2 cellular contexts compared by ENCODE assay signal in the genomic region with DNA sequence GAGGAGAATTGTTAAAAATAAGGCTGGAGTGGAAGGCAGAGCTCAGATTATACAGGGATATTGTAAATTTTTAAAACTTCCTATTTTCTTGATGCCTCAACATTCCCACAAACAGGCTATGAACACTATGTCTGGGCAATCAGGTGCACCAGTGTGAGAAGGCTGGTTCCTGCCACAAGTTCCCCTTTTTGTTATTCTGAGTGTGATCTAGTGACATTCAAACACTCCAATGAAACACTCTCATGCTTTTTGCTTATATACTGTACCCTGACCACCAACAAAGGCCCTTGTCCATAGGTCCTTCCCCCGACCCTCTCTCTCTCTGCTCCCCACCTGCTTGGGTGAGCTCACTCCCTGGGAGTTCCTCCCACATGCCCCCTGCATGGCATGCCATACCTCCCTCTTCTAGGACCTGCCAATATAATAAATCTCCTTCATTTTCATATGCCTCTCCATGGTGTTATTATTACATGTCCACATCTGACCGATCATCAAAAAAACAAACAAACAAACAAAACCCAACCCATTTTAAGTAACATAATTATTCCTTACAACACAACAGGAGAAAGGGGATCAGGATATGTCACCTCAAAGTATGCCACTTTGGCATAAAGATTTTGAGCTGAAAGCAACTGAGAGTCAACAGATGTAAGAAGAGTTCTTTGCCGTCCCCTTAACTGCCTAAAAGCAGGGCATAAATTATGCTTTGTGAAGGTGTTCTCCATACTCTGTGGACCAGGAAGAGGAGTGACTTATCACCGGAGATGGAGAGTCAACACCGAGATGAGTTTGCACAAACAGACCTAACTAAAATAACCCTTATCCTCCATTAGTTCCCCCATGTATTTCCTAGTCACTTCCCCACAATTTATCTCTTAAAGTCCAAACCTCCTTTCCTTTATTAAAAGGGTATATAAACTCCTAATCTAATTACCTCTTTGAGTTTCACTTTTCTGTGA.
A peak's percentile ranks its signal among the peaks of the same experiment; 100 is the strongest.
TF ChIP-seq lines count a peak whose summit lies in the region.

No MANE protein-coding gene starts in this region.

TF ChIP-seq in GM12891, 5 proteins besides CTCF, POLR2A, EP300 and RAD21:
- no peak for TF ChIP-seq POU2F2 (IDR thresholded peaks at IDR 0.05; ENCODE audit: low read depth, low read length)
- no peak for TF ChIP-seq POLR2AphosphoS5 (IDR thresholded peaks at IDR 0.05; ENCODE audit: low read depth, low read length)
- no peak for TF ChIP-seq SPI1 (IDR thresholded peaks at IDR 0.05; ENCODE audit: low read depth, low read length)
- no peak for TF ChIP-seq PAX5 (IDR thresholded peaks at IDR 0.05; ENCODE audit: insufficient read depth, low read length, severe bottlenecking)
- no peak for TF ChIP-seq TAF1 (IDR thresholded peaks at IDR 0.05; ENCODE audit: low read depth, low read length)

TF ChIP-seq in K562, 482 proteins besides CTCF, POLR2A, EP300 and RAD21 (continues in another document):
- TF ChIP-seq CBX2 (IDR thresholded peaks at IDR 0.05; ENCODE audit: insufficient read depth, low read length, poor library complexity, severe bottlenecking) (no peak), ETV1 (tag; conservative IDR thresholded peaks at IDR 0.05; ENCODE audit: low read depth) (peak; percentile 80), MAFG (tag; conservative IDR thresholded peaks at IDR 0.05) (0 out of 2 replicates have a peak, but pooled peaks have one; percentile 36), SRF (CRISPR knock-in tag; IDR thresholded peaks at IDR 0.05) (no peak), ZNF274 (IDR thresholded peaks at IDR 0.05; ENCODE audit: borderline replicate concordance, low read depth, low read length) (no peak), ZNF316 (IDR thresholded peaks at IDR 0.05) (peak; percentile 32; the same call in 1 of the 2 replicates), EP400 (IDR thresholded peaks at IDR 0.05) (no peak), FOXA1 (IDR thresholded peaks at IDR 0.05; ENCODE audit: borderline replicate concordance) (no peak), RUNX1 (IDR thresholded peaks at IDR 0.05; ENCODE audit: low read depth) (no peak), ZNF143 (CRISPR knock-in tag; IDR thresholded peaks at IDR 0.05) (no peak), CHD1 (IDR thresholded peaks at IDR 0.05; ENCODE audit: low read length) (no peak), MAFK (IDR thresholded peaks at IDR 0.05; ENCODE audit: low read length) (peak; percentile 14; the same call in 1 of the 2 replicates), OTX1 (CRISPR knock-in tag; IDR thresholded peaks at IDR 0.05) (no peak), SETDB1 (IDR thresholded peaks at IDR 0.05; ENCODE audit: low read length) (no peak), PTBP1 (IDR thresholded peaks at IDR 0.05; ENCODE audit: low read depth, low read length) (no peak), RNF2 (IDR thresholded peaks at IDR 0.05) (peak; percentile 39; the same call in 1 of the 2 replicates), BACH1 (tag; IDR thresholded peaks at IDR 0.05) (peak; percentile 25; the same call in 1 of the 2 replicates), LCOR (CRISPR knock-in tag; IDR thresholded peaks at IDR 0.05) (no peak), RBM34 (IDR thresholded peaks at IDR 0.05; ENCODE audit: borderline replicate concordance, insufficient read depth, low read length) (no peak), NFE2L1 (tag; IDR thresholded peaks at IDR 0.05; ENCODE audit: borderline replicate concordance, low read depth) (no peak), JUND (IDR thresholded peaks at IDR 0.05; ENCODE audit: borderline replicate concordance, low read depth, low read length) (no peak), JUND (tag; IDR thresholded peaks at IDR 0.05; ENCODE audit: borderline replicate concordance, low read depth, low read length) (peak; percentile 16; the same call in 1 of the 3 replicates), ZNF384 (IDR thresholded peaks at IDR 0.05; ENCODE audit: low read depth, low read length) (no peak), SRSF1 (IDR thresholded peaks at IDR 0.05; ENCODE audit: low read depth, low read length) (no peak), ZNF124 (CRISPR knock-in tag; IDR thresholded peaks at IDR 0.05) (no peak), NFE2 (IDR thresholded peaks at IDR 0.05; ENCODE audit: low read depth) (peak; percentile 70), RCOR1 (IDR thresholded peaks at IDR 0.05; ENCODE audit: borderline replicate concordance in 1 of 2, low read depth in 2 of 2, low read length in 2 of 2) (0 out of 4 replicates have a peak, but pooled peaks of 1 of the 2 experiments have one; percentile 33), IRF2 (CRISPR knock-in tag; IDR thresholded peaks at IDR 0.05) (no peak), ZNF586 (CRISPR knock-in tag; conservative IDR thresholded peaks at IDR 0.05) (no peak), ATF7 (IDR thresholded peaks at IDR 0.05) (no peak), STAT5B (CRISPR knock-in tag; IDR thresholded peaks at IDR 0.05) (no peak), MEIS2 (IDR thresholded peaks at IDR 0.05; ENCODE audit: partially characterized antibody) (peak; percentile 74), ELF4 (CRISPR knock-in tag; IDR thresholded peaks at IDR 0.05) (no peak), ARID1B (IDR thresholded peaks at IDR 0.05) (peak; percentile 20; the same call in 1 of the 2 replicates), KHSRP (IDR thresholded peaks at IDR 0.05) (no peak), MCM2 (IDR thresholded peaks at IDR 0.05; ENCODE audit: low read depth) (no peak), C11orf30 (IDR thresholded peaks at IDR 0.05; ENCODE audit: low read depth) (peak; percentile 56), BRCA1 (IDR thresholded peaks at IDR 0.05) (no peak), BRCA1 (CRISPR knock-in tag; IDR thresholded peaks at IDR 0.05) (no peak)
- TF ChIP-seq, protein P1, sequence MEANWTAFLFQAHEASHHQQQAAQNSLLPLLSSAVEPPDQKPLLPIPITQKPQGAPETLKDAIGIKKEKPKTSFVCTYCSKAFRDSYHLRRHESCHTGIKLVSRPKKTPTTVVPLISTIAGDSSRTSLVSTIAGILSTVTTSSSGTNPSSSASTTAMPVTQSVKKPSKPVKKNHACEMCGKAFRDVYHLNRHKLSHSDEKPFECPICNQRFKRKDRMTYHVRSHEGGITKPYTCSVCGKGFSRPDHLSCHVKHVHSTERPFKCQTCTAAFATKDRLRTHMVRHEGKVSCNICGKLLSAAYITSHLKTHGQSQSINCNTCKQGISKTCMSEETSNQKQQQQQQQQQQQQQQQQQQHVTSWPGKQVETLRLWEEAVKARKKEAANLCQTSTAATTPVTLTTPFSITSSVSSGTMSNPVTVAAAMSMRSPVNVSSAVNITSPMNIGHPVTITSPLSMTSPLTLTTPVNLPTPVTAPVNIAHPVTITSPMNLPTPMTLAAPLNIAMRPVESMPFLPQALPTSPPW (CRISPR knock-in tag; IDR thresholded peaks at IDR 0.05), result 0 out of 2 replicates have a peak, but pooled peaks have one; percentile 23
- TF ChIP-seq, protein P2, sequence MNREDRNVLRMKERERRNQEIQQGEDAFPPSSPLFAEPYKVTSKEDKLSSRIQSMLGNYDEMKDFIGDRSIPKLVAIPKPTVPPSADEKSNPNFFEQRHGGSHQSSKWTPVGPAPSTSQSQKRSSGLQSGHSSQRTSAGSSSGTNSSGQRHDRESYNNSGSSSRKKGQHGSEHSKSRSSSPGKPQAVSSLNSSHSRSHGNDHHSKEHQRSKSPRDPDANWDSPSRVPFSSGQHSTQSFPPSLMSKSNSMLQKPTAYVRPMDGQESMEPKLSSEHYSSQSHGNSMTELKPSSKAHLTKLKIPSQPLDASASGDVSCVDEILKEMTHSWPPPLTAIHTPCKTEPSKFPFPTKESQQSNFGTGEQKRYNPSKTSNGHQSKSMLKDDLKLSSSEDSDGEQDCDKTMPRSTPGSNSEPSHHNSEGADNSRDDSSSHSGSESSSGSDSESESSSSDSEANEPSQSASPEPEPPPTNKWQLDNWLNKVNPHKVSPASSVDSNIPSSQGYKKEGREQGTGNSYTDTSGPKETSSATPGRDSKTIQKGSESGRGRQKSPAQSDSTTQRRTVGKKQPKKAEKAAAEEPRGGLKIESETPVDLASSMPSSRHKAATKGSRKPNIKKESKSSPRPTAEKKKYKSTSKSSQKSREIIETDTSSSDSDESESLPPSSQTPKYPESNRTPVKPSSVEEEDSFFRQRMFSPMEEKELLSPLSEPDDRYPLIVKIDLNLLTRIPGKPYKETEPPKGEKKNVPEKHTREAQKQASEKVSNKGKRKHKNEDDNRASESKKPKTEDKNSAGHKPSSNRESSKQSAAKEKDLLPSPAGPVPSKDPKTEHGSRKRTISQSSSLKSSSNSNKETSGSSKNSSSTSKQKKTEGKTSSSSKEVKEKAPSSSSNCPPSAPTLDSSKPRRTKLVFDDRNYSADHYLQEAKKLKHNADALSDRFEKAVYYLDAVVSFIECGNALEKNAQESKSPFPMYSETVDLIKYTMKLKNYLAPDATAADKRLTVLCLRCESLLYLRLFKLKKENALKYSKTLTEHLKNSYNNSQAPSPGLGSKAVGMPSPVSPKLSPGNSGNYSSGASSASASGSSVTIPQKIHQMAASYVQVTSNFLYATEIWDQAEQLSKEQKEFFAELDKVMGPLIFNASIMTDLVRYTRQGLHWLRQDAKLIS (CRISPR knock-in tag; IDR thresholded peaks at IDR 0.05), result no peak
- TF ChIP-seq, protein P3, sequence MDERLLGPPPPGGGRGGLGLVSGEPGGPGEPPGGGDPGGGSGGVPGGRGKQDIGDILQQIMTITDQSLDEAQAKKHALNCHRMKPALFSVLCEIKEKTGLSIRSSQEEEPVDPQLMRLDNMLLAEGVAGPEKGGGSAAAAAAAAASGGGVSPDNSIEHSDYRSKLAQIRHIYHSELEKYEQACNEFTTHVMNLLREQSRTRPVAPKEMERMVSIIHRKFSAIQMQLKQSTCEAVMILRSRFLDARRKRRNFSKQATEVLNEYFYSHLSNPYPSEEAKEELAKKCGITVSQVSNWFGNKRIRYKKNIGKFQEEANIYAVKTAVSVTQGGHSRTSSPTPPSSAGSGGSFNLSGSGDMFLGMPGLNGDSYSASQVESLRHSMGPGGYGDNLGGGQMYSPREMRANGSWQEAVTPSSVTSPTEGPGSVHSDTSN (CRISPR knock-in tag; IDR thresholded peaks at IDR 0.05; ENCODE audit: low read depth), result no peak
- TF ChIP-seq, protein P3 (tag; conservative IDR thresholded peaks at IDR 0.05; ENCODE audit: low read depth), result peak; percentile 51
- TF ChIP-seq, protein P4, sequence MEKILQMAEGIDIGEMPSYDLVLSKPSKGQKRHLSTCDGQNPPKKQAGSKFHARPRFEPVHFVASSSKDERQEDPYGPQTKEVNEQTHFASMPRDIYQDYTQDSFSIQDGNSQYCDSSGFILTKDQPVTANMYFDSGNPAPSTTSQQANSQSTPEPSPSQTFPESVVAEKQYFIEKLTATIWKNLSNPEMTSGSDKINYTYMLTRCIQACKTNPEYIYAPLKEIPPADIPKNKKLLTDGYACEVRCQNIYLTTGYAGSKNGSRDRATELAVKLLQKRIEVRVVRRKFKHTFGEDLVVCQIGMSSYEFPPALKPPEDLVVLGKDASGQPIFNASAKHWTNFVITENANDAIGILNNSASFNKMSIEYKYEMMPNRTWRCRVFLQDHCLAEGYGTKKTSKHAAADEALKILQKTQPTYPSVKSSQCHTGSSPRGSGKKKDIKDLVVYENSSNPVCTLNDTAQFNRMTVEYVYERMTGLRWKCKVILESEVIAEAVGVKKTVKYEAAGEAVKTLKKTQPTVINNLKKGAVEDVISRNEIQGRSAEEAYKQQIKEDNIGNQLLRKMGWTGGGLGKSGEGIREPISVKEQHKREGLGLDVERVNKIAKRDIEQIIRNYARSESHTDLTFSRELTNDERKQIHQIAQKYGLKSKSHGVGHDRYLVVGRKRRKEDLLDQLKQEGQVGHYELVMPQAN (IDR thresholded peaks at IDR 0.05; ENCODE audit: borderline replicate concordance), result no peak
- TF ChIP-seq, protein P5, sequence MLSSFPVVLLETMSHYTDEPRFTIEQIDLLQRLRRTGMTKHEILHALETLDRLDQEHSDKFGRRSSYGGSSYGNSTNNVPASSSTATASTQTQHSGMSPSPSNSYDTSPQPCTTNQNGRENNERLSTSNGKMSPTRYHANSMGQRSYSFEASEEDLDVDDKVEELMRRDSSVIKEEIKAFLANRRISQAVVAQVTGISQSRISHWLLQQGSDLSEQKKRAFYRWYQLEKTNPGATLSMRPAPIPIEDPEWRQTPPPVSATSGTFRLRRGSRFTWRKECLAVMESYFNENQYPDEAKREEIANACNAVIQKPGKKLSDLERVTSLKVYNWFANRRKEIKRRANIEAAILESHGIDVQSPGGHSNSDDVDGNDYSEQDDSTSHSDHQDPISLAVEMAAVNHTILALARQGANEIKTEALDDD (IDR thresholded peaks at IDR 0.05), result peak; percentile 57
- TF ChIP-seq, protein P6, sequence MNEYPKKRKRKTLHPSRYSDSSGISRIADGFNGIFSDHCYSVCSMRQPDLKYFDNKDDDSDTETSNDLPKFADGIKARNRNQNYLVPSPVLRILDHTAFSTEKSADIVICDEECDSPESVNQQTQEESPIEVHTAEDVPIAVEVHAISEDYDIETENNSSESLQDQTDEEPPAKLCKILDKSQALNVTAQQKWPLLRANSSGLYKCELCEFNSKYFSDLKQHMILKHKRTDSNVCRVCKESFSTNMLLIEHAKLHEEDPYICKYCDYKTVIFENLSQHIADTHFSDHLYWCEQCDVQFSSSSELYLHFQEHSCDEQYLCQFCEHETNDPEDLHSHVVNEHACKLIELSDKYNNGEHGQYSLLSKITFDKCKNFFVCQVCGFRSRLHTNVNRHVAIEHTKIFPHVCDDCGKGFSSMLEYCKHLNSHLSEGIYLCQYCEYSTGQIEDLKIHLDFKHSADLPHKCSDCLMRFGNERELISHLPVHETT (CRISPR knock-in tag; conservative IDR thresholded peaks at IDR 0.05 in 1 of 2, IDR thresholded peaks at IDR 0.05 in 1 of 2), result peak in 1 of 2 experiments; percentile 62; a peak in 1 of 4 replicates
- TF ChIP-seq, protein P7, sequence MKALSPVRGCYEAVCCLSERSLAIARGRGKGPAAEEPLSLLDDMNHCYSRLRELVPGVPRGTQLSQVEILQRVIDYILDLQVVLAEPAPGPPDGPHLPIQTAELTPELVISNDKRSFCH (CRISPR knock-in tag; IDR thresholded peaks at IDR 0.05), result no peak
- TF ChIP-seq, protein P7 (tag; IDR thresholded peaks at IDR 0.05), result no peak
- TF ChIP-seq, protein P8, sequence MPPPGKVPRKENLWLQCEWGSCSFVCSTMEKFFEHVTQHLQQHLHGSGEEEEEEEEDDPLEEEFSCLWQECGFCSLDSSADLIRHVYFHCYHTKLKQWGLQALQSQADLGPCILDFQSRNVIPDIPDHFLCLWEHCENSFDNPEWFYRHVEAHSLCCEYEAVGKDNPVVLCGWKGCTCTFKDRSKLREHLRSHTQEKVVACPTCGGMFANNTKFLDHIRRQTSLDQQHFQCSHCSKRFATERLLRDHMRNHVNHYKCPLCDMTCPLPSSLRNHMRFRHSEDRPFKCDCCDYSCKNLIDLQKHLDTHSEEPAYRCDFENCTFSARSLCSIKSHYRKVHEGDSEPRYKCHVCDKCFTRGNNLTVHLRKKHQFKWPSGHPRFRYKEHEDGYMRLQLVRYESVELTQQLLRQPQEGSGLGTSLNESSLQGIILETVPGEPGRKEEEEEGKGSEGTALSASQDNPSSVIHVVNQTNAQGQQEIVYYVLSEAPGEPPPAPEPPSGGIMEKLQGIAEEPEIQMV (tag; conservative IDR thresholded peaks at IDR 0.05; ENCODE audit: low read depth), result no peak
